Comparison of ENCODE assay signal across 9 cellular contexts in genomic region chr21:34844033-34844923, GRCh38.
A peak's percentile ranks its signal among the peaks of the same experiment; 100 is the strongest.
DNase-seq lines count a peak whose midpoint lies in the region; TF ChIP-seq lines count a peak whose summit lies in the region.
"Had no signal": no experiment of that assay in that cellular context is flagged by ENCODE, and none has a peak within 500 bp of the region (broad histone marks: within the 10 kb centered on the region; RNA-seq: fewer than 3 reads in every experiment).

No MANE protein-coding gene starts in this region.

- peaks cover 88% of the 10 kb centered on the region for H3K79me2 ChIP-seq in fibroblast of lung (ENCODE audit: control insufficient read depth, insufficient read depth, low read length)

- H3K4me3 ChIP-seq in fibroblast of lung (replicated peaks in 1 of 4; ENCODE audit: control extremely low read depth in 1 of 4, insufficient read depth in 1 of 4, low read depth in 3 of 4, low read length in 4 of 4) = no peak overlapping the region

- no peak overlapping the region for H3K9ac ChIP-seq in fibroblast of lung (ENCODE audit: insufficient read depth, low read length)

- H3K4me1 ChIP-seq in fibroblast of lung (ENCODE audit: control insufficient read depth, extremely low read depth, insufficient read depth, low read length) = peaks cover 27% of the 10 kb centered on the region

- H3K9me3 ChIP-seq in fibroblast of lung (ENCODE audit: control insufficient read depth, insufficient read depth, low read depth, low read length) = no peaks in the 10 kb centered on the region

- H3K27me3 ChIP-seq in fibroblast of lung (ENCODE audit: control insufficient read depth, insufficient read depth, low read length) = no peaks in the 10 kb centered on the region

- no peak overlapping the region for H2AFZ ChIP-seq in fibroblast of lung (ENCODE audit: low read length)

- DNase-seq in EL = peak; percentile 30
- DNase-seq in NCI-H2171 treated with DMSO at 0.1 percent for 48 hours (lab: John Stamatoyannopoulos, UW) = peak; percentile 82
- peak in 1 of 2 donors; percentile 39 for DNase-seq in fibroblast of lung (ENCODE audit: low read depth in 2 of 2)
- DNase-seq in pons (ENCODE audit: low spot score) = peak; percentile 34
- DNase-seq in SKM-1 (lab: John Stamatoyannopoulos, UW; ENCODE audit: unreplicated experiment) = no peak
- no peak for DNase-seq in stimulated activated CD8-positive, alpha-beta memory T cell treated with anti-CD3 and anti-CD28 coated beads, Interleukin-4, amount 100 ng/mL, for 48 hours
- no peak for DNase-seq in stimulated activated naive CD4-positive, alpha-beta T cell (lab: John Stamatoyannopoulos, UW)
- DNase-seq in NCI-H1436 (lab: John Stamatoyannopoulos, UW) = no peak
- DNase-seq: effector CD8-positive, alpha-beta T cell had no signal

- H3K4me2 ChIP-seq in fibroblast of lung (ENCODE audit: extremely low read depth, insufficient read depth, low read length) = no peak overlapping the region

- peaks cover 2% of the 10 kb centered on the region for H4K20me1 ChIP-seq in fibroblast of lung (ENCODE audit: control insufficient read depth, extremely low read depth, insufficient read depth, low read length)

- peak overlapping the region; percentile 31 for H3K27ac ChIP-seq in fibroblast of lung (ENCODE audit: insufficient read depth, low read length)

- no peak for TF ChIP-seq CTCF in fibroblast of lung (conservative IDR thresholded peaks at IDR 0.05 in 1 of 2, IDR thresholded peaks at IDR 0.05 in 1 of 2; ENCODE audit: low read depth in 1 of 2, low read length in 2 of 2)

- H3K36me3 ChIP-seq in fibroblast of lung (ENCODE audit: control insufficient read depth, insufficient read depth, low read length) = peaks cover 20% of the 10 kb centered on the region

Comparison
In these comparisons a context has a peak if more than half of its experiments do, and no peak if none do; other contexts are left out.
1. DNase-seq: peak in EL (single experiment), NCI-H2171 treated with DMSO at 0.1 percent for 48 hours (single experiment) and pons (single experiment); none in SKM-1 (single experiment), stimulated activated CD8-positive, alpha-beta memory T cell treated with anti-CD3 and anti-CD28 coated beads, Interleukin-4, amount 100 ng/mL, for 48 hours (single experiment), stimulated activated naive CD4-positive, alpha-beta T cell (0 of 6) and NCI-H1436 (single experiment).